1 cellular context compared by ENCODE assay signal in the genomic region with DNA sequence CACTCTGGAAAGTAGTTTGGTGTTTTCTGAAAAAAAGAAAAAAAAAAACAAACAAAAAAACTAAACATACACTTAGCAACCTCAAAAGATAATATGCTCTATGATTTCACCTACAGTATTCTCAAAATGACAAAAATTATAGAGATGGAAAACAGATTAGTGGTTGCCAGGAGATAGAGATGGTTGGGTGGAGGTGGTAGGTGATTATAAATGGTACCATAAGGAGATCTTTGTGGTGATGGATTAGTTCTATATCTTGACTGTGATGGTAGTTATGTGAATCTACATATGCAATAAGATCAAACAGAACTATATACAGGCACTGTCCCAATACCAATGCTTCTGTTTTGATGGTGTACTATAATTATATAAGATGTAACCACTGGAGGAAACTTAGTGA.
TF ChIP-seq lines count a peak whose summit lies in the region.

No MANE protein-coding gene starts in this region.

TF ChIP-seq in HEK293, 187 proteins besides CTCF, POLR2A, EP300 and RAD21:
- TF ChIP-seq, protein P1, sequence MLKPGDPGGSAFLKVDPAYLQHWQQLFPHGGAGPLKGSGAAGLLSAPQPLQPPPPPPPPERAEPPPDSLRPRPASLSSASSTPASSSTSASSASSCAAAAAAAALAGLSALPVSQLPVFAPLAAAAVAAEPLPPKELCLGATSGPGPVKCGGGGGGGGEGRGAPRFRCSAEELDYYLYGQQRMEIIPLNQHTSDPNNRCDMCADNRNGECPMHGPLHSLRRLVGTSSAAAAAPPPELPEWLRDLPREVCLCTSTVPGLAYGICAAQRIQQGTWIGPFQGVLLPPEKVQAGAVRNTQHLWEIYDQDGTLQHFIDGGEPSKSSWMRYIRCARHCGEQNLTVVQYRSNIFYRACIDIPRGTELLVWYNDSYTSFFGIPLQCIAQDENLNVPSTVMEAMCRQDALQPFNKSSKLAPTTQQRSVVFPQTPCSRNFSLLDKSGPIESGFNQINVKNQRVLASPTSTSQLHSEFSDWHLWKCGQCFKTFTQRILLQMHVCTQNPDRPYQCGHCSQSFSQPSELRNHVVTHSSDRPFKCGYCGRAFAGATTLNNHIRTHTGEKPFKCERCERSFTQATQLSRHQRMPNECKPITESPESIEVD (tag by site-specific recombination; IDR thresholded peaks at IDR 0.05): peak; percentile 10; the same call in 1 of the 2 replicates
- TF ChIP-seq ZNF610 (tag by site-specific recombination; IDR thresholded peaks at IDR 0.05; ENCODE audit: borderline replicate concordance): no peak
